Comparison of ENCODE assay signal across 8 cellular contexts in the genomic region with DNA sequence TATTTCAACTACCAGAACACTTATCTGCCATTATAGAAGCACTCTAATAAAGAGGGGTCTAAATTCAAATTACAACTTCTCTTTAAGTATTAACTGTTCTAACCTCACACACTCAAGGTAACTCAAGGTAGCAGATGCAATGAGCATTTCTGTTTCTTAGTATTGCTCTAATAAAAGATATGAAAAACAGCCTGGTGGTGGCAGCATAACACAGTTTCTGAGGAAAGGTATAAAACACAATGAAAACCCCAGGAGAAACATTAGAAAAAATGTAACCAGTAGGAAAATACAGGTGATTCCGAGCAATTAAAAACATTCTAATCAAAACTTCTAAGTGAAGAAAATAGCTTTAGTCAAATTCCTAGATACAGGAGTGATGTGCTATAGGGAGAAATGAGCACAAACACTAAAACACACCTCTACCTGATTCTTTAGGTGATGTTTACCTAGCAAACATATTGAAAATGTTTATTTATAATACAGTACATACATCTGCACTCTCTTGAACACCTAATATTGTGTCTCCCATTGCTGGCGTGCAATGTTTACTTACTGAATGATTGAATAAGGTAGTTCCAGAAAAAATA. TPM values are rescaled to one million over a fixed set of nuclear protein-coding genes. Genes with fewer than 3 reads are reported as not detected.
DNase-seq lines count a peak whose midpoint lies in the region; ATAC-seq, FAIRE-seq and TF ChIP-seq lines count a peak whose summit lies in the region.

No MANE protein-coding gene starts in this region.

- peak; percentile 70 for DNase-seq in SK-N-SH
- peak; percentile 80 for DNase-seq in Karpas-422
- DNase-seq in Peyer's patch = peak in 2 of 3 donors; percentile 51 to 75
- no peak for DNase-seq in GM12878 (ENCODE audit: low read depth, low spot score)
- no peak for DNase-seq in left lung
- peak; percentile 66 for DNase-seq in testis

- TF ChIP-seq RAD21 in SK-N-SH (IDR thresholded peaks at IDR 0.05; ENCODE audit: low read length) (peak; percentile 87), GM12878 (IDR thresholded peaks at IDR 0.05; ENCODE audit: insufficient read depth, low read depth, low read length) (peak; percentile 76)

- 46% methylated on average over 2 of the region's 2 CpGs for WGBS in SK-N-SH (ENCODE audit: low lambda C conversion rate)
- WGBS in GM12878 (ENCODE audit: insufficient coverage, insufficient replicate concordance, low lambda C conversion rate, missing lambda C conversion rate) = 28% methylated on average over 2 of the region's 2 CpGs
- WGBS in testis, 2 donors = 39 to 46% methylated on average over 2 of the region's 2 CpGs

- H3F3A ChIP-seq in SK-N-SH (replicated peaks; ENCODE audit: insufficient read depth) = peaks cover 13% of the 10 kb centered on the region

- H4K20me1 ChIP-seq in SK-N-SH (ENCODE audit: insufficient read depth) = peaks cover 73% of the 10 kb centered on the region
- peaks cover 40% of the 10 kb centered on the region for H4K20me1 ChIP-seq in Karpas-422 (ENCODE audit: insufficient read depth, low read depth, low read length)
- H4K20me1 ChIP-seq in GM12878 (ENCODE audit: control insufficient read depth, insufficient read depth) = peaks cover 4% of the 10 kb centered on the region

- H3K4me2 ChIP-seq in SK-N-SH (no peak overlapping the region), Karpas-422 (ENCODE audit: low read depth, low read length, poor library complexity, severe bottlenecking) (no peak overlapping the region), GM12878 (ENCODE audit: control insufficient read depth, insufficient read depth) (peak overlapping the region; percentile 42; the same call in 1 of the 2 replicates)

- no peaks in the 10 kb centered on the region for H3K9me3 ChIP-seq in SK-N-SH
- no peaks in the 10 kb centered on the region for H3K9me3 ChIP-seq in Karpas-422 (ENCODE audit: low read length)
- H3K9me3 ChIP-seq in Peyer's patch = no peaks in the 10 kb centered on the region
- no peaks in the 10 kb centered on the region for H3K9me3 ChIP-seq in GM12878 (replicated peaks; ENCODE audit: control insufficient read depth, insufficient read depth, low read length)
- no peaks in the 10 kb centered on the region for H3K9me3 ChIP-seq in left lung
- no peaks in the 10 kb centered on the region for H3K9me3 ChIP-seq in testis

- RAD21 ChIA-PET in GM12878 (lab: Charles Lee; ENCODE audit: unreplicated experiment) = no interaction called here

- H3K79me2 ChIP-seq in SK-N-SH (ENCODE audit: insufficient read depth) = peaks cover 82% of the 10 kb centered on the region
- H3K79me2 ChIP-seq in Karpas-422 (ENCODE audit: low read length) = peaks cover 81% of the 10 kb centered on the region
- H3K79me2 ChIP-seq in GM12878 (ENCODE audit: control insufficient read depth, insufficient read depth, low read length) = peaks cover 53% of the 10 kb centered on the region

- H2AFZ ChIP-seq in SK-N-SH (ENCODE audit: low read depth) = no peak overlapping the region
- no peak overlapping the region for H2AFZ ChIP-seq in Karpas-422 (ENCODE audit: low read length)
- H2AFZ ChIP-seq in GM12878 (ENCODE audit: control insufficient read depth, low read depth, low read length) = no peak overlapping the region

- H3K36me3 ChIP-seq in SK-N-SH (replicated peaks in 1 of 2; ENCODE audit: control insufficient read depth in 1 of 2, insufficient read depth in 2 of 2, low read length in 1 of 2) (peaks cover 0 to 4% of the 10 kb centered on the region in 2 experiments), Karpas-422 (ENCODE audit: insufficient read depth, low read length) (peaks cover 3% of the 10 kb centered on the region; the same call in 1 of the 2 replicates), Peyer's patch (peaks cover 0 to 12% (median 0%) of the 10 kb centered on the region in 3 donors), GM12878 (ENCODE audit: control insufficient read depth in 2 of 2, insufficient read depth in 2 of 2, low read length in 1 of 2) (peaks cover 0 to 3% of the 10 kb centered on the region in 2 experiments; a peak in 1 of 4 replicates), left lung (peaks cover 0 to 11% of the 10 kb centered on the region in 2 donors), testis (ENCODE audit: low read depth, missing control alignments) (no peaks in the 10 kb centered on the region)

- ATAC-seq in SK-N-SH treated with all-trans-retinoic acid at 6 μM for 48 hours = no peak
- 0 out of 3 replicates have a peak, but pooled peaks have one; percentile 9 for ATAC-seq in GM12878
- ATAC-seq in left lung = no peak
- ATAC-seq in HG03521 (IDR thresholded peaks at IDR 0.05; ENCODE audit: unreplicated experiment) = no peak

- H3K9ac ChIP-seq in SK-N-SH (no peak overlapping the region), Karpas-422 (ENCODE audit: low read length) (no peak overlapping the region), GM12878 (ENCODE audit: control insufficient read depth, insufficient read depth, low read length) (no peak overlapping the region)

- H3K4me1 ChIP-seq in SK-N-SH (ENCODE audit: control insufficient read depth in 1 of 2, insufficient read depth in 2 of 2, low read depth in 1 of 2, low read length in 1 of 2) (peaks cover 4 to 7% of the 10 kb centered on the region in 2 experiments; a peak in 2 of 4 replicates), Karpas-422 (ENCODE audit: low read length) (peaks cover 30% of the 10 kb centered on the region), Peyer's patch (peaks cover 0 to 29% (median 5%) of the 10 kb centered on the region in 4 donors), GM12878 (ENCODE audit: control insufficient read depth, insufficient read depth, low read length) (peaks cover 13% of the 10 kb centered on the region), left lung (peaks cover 5 to 42% of the 10 kb centered on the region in 2 donors), testis (peaks cover 11% of the 10 kb centered on the region)

- POLR2A ChIA-PET in SK-N-SH (lab: Yijun Ruan, JAX) (no interaction called here), GM12878 (lab: Charles Lee) (interaction anchor here (0.7 kb wide), 1 partner anchor 17 kb away, joined by 3 read pairs; no protein-coding TSS in a partner anchor)

- in situ Hi-C loops in GM12878 (cut with MboI) = no loop called here

- H3K4me3 ChIP-seq in SK-N-SH (ENCODE audit: low read depth in 2 of 2, low read length in 1 of 2) = no peak overlapping the region; a peak in 1 of 4 replicates
- no peak overlapping the region for H3K4me3 ChIP-seq in Karpas-422 (ENCODE audit: low read length)
- H3K4me3 ChIP-seq in Peyer's patch = no peak overlapping the region
- H3K4me3 ChIP-seq in GM12878 = no peak overlapping the region
- H3K4me3 ChIP-seq in left lung = no peak overlapping the region
- H3K4me3 ChIP-seq in testis = no peak overlapping the region

- H3K27ac ChIP-seq in SK-N-SH (ENCODE audit: low read depth in 2 of 2, low read length in 1 of 2) = no peak overlapping the region
- no peak overlapping the region for H3K27ac ChIP-seq in Karpas-422 (ENCODE audit: low read length)
- H3K27ac ChIP-seq in Peyer's patch = no peak overlapping the region
- H3K27ac ChIP-seq in GM12878 (ENCODE audit: control insufficient read depth, insufficient read depth) = no peak overlapping the region
- H3K27ac ChIP-seq in left lung = no peak overlapping the region
- H3K27ac ChIP-seq in testis = no peak overlapping the region

- H3K9me2 ChIP-seq in SK-N-SH (no peaks in the 10 kb centered on the region), Karpas-422 (replicated peaks; ENCODE audit: insufficient read depth, low read length) (no peaks in the 10 kb centered on the region)

- SMC1A ChIA-PET in GM12878 (lab: Charles Lee; ENCODE audit: uncharacterized antibody, unreplicated experiment) = interaction anchor here (0.6 to 3.9 kb wide), 5 partner anchors 16 to 181 kb away, joined by 3 to 27 read pairs (median 3); no protein-coding TSS in a partner anchor

- TF ChIP-seq EP300 in SK-N-SH (IDR thresholded peaks at IDR 0.05; ENCODE audit: borderline replicate concordance in 1 of 2, low read depth in 1 of 2, low read length in 1 of 2) = no peak
- TF ChIP-seq EP300 in GM12878 (IDR thresholded peaks at IDR 0.05; ENCODE audit: borderline replicate concordance in 1 of 2, control insufficient read depth in 1 of 2, low read depth in 2 of 2, low read length in 2 of 2) = no peak

- no peak for TF ChIP-seq POLR2A in Peyer's patch (IDR thresholded peaks at IDR 0.05)
- no peak for TF ChIP-seq POLR2A in GM12878 (IDR thresholded peaks at IDR 0.05; ENCODE audit: low read depth, low read length)
- no peak for TF ChIP-seq POLR2A in testis (IDR thresholded peaks at IDR 0.05)

- FAIRE-seq in GM12878 (lab: Jason Lieb, UNC) = peak; percentile 18

- intact Hi-C loops in GM12878 (cut with micrococcal nuclease; ENCODE audit: unreplicated experiment) (loop anchor here (1.0 to 5.0 kb wide), 3 partner anchors 177 to 536 kb away; a partner anchor contains a TSS), left lung (cut with DNase I) (no loop called here), testis (cut with DNase I; ENCODE audit: low total_unique reads) (no loop called here)

- H3K27me3 ChIP-seq in SK-N-SH (ENCODE audit: insufficient read depth) (no peaks in the 10 kb centered on the region), Karpas-422 (ENCODE audit: low read length) (no peaks in the 10 kb centered on the region), Peyer's patch (no peaks in the 10 kb centered on the region), GM12878 (replicated peaks in 1 of 2; ENCODE audit: control insufficient read depth in 2 of 2, insufficient read depth in 2 of 2, low read length in 1 of 2) (no peaks in the 10 kb centered on the region), left lung (no peaks in the 10 kb centered on the region), testis (no peaks in the 10 kb centered on the region)

- peak; percentile 92 for TF ChIP-seq CTCF in SK-N-SH (IDR thresholded peaks at IDR 0.05)
- peak in 5 of 6 experiments; percentile 46 to 88 (median 75) for TF ChIP-seq CTCF in Peyer's patch (IDR thresholded peaks at IDR 0.05)
- TF ChIP-seq CTCF in GM12878 (IDR thresholded peaks at IDR 0.05 in 2 of 3, conservative IDR thresholded peaks at IDR 0.05 in 1 of 3; ENCODE audit: control insufficient read depth in 2 of 3, extremely low read depth in 1 of 3, insufficient read depth in 1 of 3, low read depth in 3 of 3, low read length in 3 of 3) = peak; percentile 46 to 64 (median 49)
- peak; percentile 31 to 48 for TF ChIP-seq CTCF in left lung (IDR thresholded peaks at IDR 0.05)
- TF ChIP-seq CTCF in testis (IDR thresholded peaks at IDR 0.05) = peak in 1 of 3 experiments; percentile 43

- CTCF ChIA-PET in SK-N-SH (lab: Yijun Ruan, JAX) = interaction anchor here (0.7 to 4.8 kb wide), 27 partner anchors 10 to 193 kb away, joined by 3 to 43 read pairs (median 4); a partner anchor contains a TSS
- CTCF ChIA-PET in GM12878 (lab: Yijun Ruan, JAX) = interaction anchor here (0.6 to 5.2 kb wide), 13 partner anchors 8 to 569 kb away, joined by 3 to 67 read pairs (median 4); no protein-coding TSS in a partner anchor

- BruUV-seq in GM12878 (replicated peaks; lab: Mats Ljungman, UMichigan) = no TSS peak

RNA-seq across cellular contexts. Expression of a gene that starts 3.5 kb away (rescaled TPM):
- polyA plus RNA-seq in SK-N-SH (2012; rRNA removed) = 53.5 and 61.4 TPM in 2 replicates
- 59.4 and 62.2 TPM in 2 replicates for polyA plus RNA-seq in SK-N-SH (2012; cell fraction: cytosol; rRNA removed)
- polyA plus RNA-seq in SK-N-SH (2012; cell fraction: nucleus; rRNA removed) = 46.5 and 61.8 TPM in 2 replicates
- total RNA-seq in Karpas-422 (2014; rRNA removed; shearing (Covaris generic); ENCODE audit: low replicate concordance) = 68.8 and 89.3 TPM in 2 replicates
- 100 to 1,000 TPM; 100 to 194 (median 105) TPM for total RNA-seq in Peyer's patch
- 61.8 and 65.8 TPM in 2 replicates for total RNA-seq in GM12878 (2013; cell fraction: nucleolus; rRNA removed)
- total RNA-seq in GM12878 (2014; rRNA removed) = 37.9 and 45.7 TPM in 2 replicates
- 55.1 and 55.3 TPM in 2 replicates for total RNA-seq in GM12878 (2014; rRNA removed; fragmentation: Illumina TruSeq; extraction: Trizol)
- 54.7 and 56.1 TPM in 2 replicates for total RNA-seq in GM12878 (2021)
- 52.2 TPM for polyA plus RNA-seq in GM12878 (2011; ENCODE audit: low read depth)
- polyA plus RNA-seq in GM12878 (2011; rRNA removed) = 61.3 and 73.4 TPM in 2 replicates
- 46.5 and 52.2 TPM in 2 replicates for polyA plus RNA-seq in GM12878 (2011; cell fraction: cytosol; rRNA removed)
- polyA plus RNA-seq in GM12878 (2011; cell fraction: nucleus; rRNA removed) = 36.6 and 38.9 TPM in 2 replicates
- polyA plus RNA-seq in GM12878 (2012) = 60.7 and 69.3 TPM in 2 replicates
- polyA plus RNA-seq in GM12878 (2014; fragmentation: Illumina TruSeq; extraction: Trizol) = 59.5 and 85.1 TPM in 2 replicates
- polyA plus RNA-seq in GM12878 (2014; fragmentation: Nextera tagmentation; extraction: Ambion mirVana) = 10 to 100 TPM; 19.1 to 23.8 TPM
- 34.3 and 38.8 TPM in 2 replicates for polyA plus RNA-seq in GM12878 (2014; rRNA removed)
- polyA plus RNA-seq in GM12878 (2016; fragmentation: Nextera tagmentation; extraction: Ambion mirVana) = 10 to 100 TPM; 50.0 to 51.2 TPM
- 72.7 and 76.1 TPM in 2 replicates for polyA minus RNA-seq in GM12878 (2011; rRNA and poly(A)+ RNA removed)
- 29.9 and 32.6 TPM in 2 replicates for polyA minus RNA-seq in GM12878 (2011; cell fraction: cytosol; rRNA and poly(A)+ RNA removed)
- 18.9 and 27.7 TPM in 2 replicates for polyA minus RNA-seq in GM12878 (2011; cell fraction: nucleus; rRNA and poly(A)+ RNA removed)
- total RNA-seq in left lung = 10 to 100 TPM; 78.1 to 87.9 TPM
- total RNA-seq in testis = 100 to 1,000 TPM; 142 to 158 TPM
- 320 TPM for polyA plus RNA-seq in testis (ENCODE audit: insufficient read depth, low read depth, low replicate concordance)

Comparison
In these comparisons a context has a peak if more than half of its experiments do, and no peak if none do; other contexts are left out.
1. DNase-seq: peak in SK-N-SH (single experiment), Karpas-422 (single experiment), Peyer's patch (2 of 3) and testis (single experiment); none in GM12878 (single experiment) and left lung (0 of 2).